ENCODE assay signal across 24 cellular contexts in the genomic region with DNA sequence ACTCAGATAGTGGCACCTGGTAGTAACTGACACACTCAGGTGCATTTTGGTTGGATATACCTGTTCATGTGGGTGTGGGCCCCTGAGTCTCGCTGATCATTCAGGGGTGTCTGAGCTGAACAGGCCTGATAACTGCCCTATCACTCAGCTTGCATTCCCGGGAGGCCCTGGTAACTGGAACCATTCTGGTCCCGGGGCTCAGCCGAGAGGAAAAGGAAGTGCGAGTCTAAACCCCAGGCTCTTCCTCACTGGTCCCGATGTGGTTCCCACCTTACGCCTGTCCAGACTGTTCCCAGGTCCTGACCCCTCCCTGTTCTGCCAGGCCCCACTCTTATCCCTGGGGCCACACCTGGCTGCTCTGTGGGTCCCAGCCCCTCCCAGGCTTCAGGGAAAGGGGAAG. TPM values are rescaled to one million over a fixed set of nuclear protein-coding genes. Genes with fewer than 3 reads are reported as not detected.
DNase-seq lines count a peak whose midpoint lies in the region; ATAC-seq, FAIRE-seq and TF ChIP-seq lines count a peak whose summit lies in the region.
"Had no signal": no experiment of that assay in that cellular context is flagged by ENCODE, and none has a peak within 500 bp of the region (broad histone marks: within the 10 kb centered on the region; RNA-seq: fewer than 3 reads in every experiment).

No MANE protein-coding gene starts in this region.

- H3K14ac ChIP-seq in H9 (ENCODE audit: insufficient read depth, low read length) = no peak overlapping the region

- no peak overlapping the region for H3K4ac ChIP-seq in H9 (ENCODE audit: low read depth, low read length)

- H3K4me3 ChIP-seq in gastroesophageal sphincter = no peak overlapping the region
- no peak overlapping the region for H3K4me3 ChIP-seq in stomach
- no peak overlapping the region for H3K4me3 ChIP-seq in pancreas
- H3K4me3 ChIP-seq: HAP-1, Peyer's patch, tibial nerve had no signal

- no peak overlapping the region for H2BK120ac ChIP-seq in H9 (ENCODE audit: low read depth, low read length, poor library complexity, severe bottlenecking)

- peaks cover 23% of the 10 kb centered on the region for H3K27me3 ChIP-seq in gastroesophageal sphincter
- H3K27me3 ChIP-seq in stomach = peaks cover 0 to 33% (median 0%) of the 10 kb centered on the region in 3 donors
- no peaks in the 10 kb centered on the region; the same call in 1 of the 2 replicates for H3K27me3 ChIP-seq in H9 (ENCODE audit: insufficient read depth, low read length)
- no peaks in the 10 kb centered on the region for H3K27me3 ChIP-seq in pancreas
- H3K27me3 ChIP-seq: BE2C, Peyer's patch had no signal

- no peak for TF ChIP-seq EP300 in gastroesophageal sphincter (IDR thresholded peaks at IDR 0.05)
- no peak for TF ChIP-seq EP300 in stomach (IDR thresholded peaks at IDR 0.05)

- no peak overlapping the region for H2BK12ac ChIP-seq in H9 (ENCODE audit: insufficient read length, low read depth, low read length)

- no peaks in the 10 kb centered on the region for H3K9me3 ChIP-seq in gastroesophageal sphincter
- no peaks in the 10 kb centered on the region for H3K9me3 ChIP-seq in stomach
- H3K9me3 ChIP-seq in H9 (ENCODE audit: control insufficient read depth, low read depth, low read length) = no peaks in the 10 kb centered on the region
- H3K9me3 ChIP-seq in pancreas = no peaks in the 10 kb centered on the region
- H3K9me3 ChIP-seq: BE2C, HAP-1, Peyer's patch, tibial nerve had no signal

- peak; percentile 4 for ATAC-seq in gastroesophageal sphincter
- ATAC-seq in pancreas = no peak

- no peaks in the 10 kb centered on the region for H3K23me2 ChIP-seq in H9 (ENCODE audit: insufficient read length, low read depth, low read length, poor library complexity, severe bottlenecking)

- no peak overlapping the region for H3K18ac ChIP-seq in H9 (ENCODE audit: insufficient read length, low read depth, low read length)

- no peak overlapping the region for H4K91ac ChIP-seq in H9 (ENCODE audit: insufficient read length, low read depth, low read length)

- no peak overlapping the region for H2AK5ac ChIP-seq in H9 (ENCODE audit: insufficient read length, low read length)

- H3K27ac ChIP-seq in RWPE1 (peak overlapping the region; percentile 92), gastroesophageal sphincter (peak overlapping the region in 2 of 4 donors; percentile 43 to 45), stomach (peak overlapping the region in 4 of 5 donors; percentile 31 to 71 (median 49)), H9 (ENCODE audit: insufficient read length, low read depth, low read length) (no peak overlapping the region), pancreas (peak overlapping the region in 1 of 4 donors; percentile 23)
- H3K27ac ChIP-seq: foreskin keratinocyte, Peyer's patch had no signal

- H3K56ac ChIP-seq in H9 (ENCODE audit: insufficient read length, low read depth, low read length) = no peak overlapping the region

- WGBS in gastroesophageal sphincter (ENCODE audit: low coverage in 1 of 2), 2 donors = no CpG with 5 or more reads among the region's 7 CpGs
- WGBS in stomach, 5 donors = 21 to 53% (median 31%) methylated on average over 6 to 7 of the region's 7 CpGs
- WGBS in H9 (ENCODE audit: extremely low coverage, insufficient read length, low lambda C conversion rate) = no CpG with 5 or more reads among the region's 7 CpGs
- 68 to 72% methylated on average over 7 of the region's 7 CpGs for WGBS in pancreas, 2 donors

- no peak overlapping the region for H3K4me3 Mint-ChIP-seq in H9
- H3K4me3 Mint-ChIP-seq: activated naive CD8-positive, alpha-beta T cell; mesothelial cell of epicardium; neural crest cell had no signal

- TF ChIP-seq CTCF in RWPE1 (conservative IDR thresholded peaks at IDR 0.05; ENCODE audit: low read depth) (no peak), gastroesophageal sphincter (IDR thresholded peaks at IDR 0.05) (no peak), stomach (IDR thresholded peaks at IDR 0.05) (no peak), H9 (conservative IDR thresholded peaks at IDR 0.05) (no peak), pancreas (IDR thresholded peaks at IDR 0.05) (no peak)

- no peaks in the 10 kb centered on the region for H3K36me3 Mint-ChIP-seq in H9 (ENCODE audit: insufficient read depth in 1 of 3, low read depth in 3 of 3)
- H3K36me3 Mint-ChIP-seq: activated naive CD8-positive, alpha-beta T cell; mesothelial cell of epicardium had no signal

- no peak overlapping the region for H2AFZ ChIP-seq in H9 (ENCODE audit: low read length)

- H3K4me1 ChIP-seq in gastroesophageal sphincter (peaks cover 0 to 30% (median 8%) of the 10 kb centered on the region in 3 donors), stomach (peaks cover 17 to 58% (median 29%) of the 10 kb centered on the region in 4 donors), H9 (ENCODE audit: insufficient read depth, low read length) (peaks cover 4% of the 10 kb centered on the region; the same call in 1 of the 2 replicates), pancreas (no peaks in the 10 kb centered on the region)

- H3T11ph ChIP-seq in H9 (ENCODE audit: low read length) = no peak overlapping the region

- H3K9me3 Mint-ChIP-seq in H9 = no peaks in the 10 kb centered on the region; a peak in 1 of 5 replicates
- H3K9me3 Mint-ChIP-seq: mesothelial cell of epicardium, neural crest cell had no signal

- DNase-seq in DMS 273 (lab: John Stamatoyannopoulos, UW; ENCODE audit: unreplicated experiment) = peak; percentile 62
- no peak for DNase-seq in DMS 273 treated with DMSO at 0.1 percent for 48 hours (lab: John Stamatoyannopoulos, UW)
- DNase-seq in RWPE1 (ENCODE audit: low spot score) = peak; percentile 36
- no peak for DNase-seq in stomach
- no peak for DNase-seq in H9
- no peak for DNase-seq in pancreas
- DNase-seq in epidermal melanocyte (ENCODE audit: insufficient read length, low spot score) = no peak
- DNase-seq: activated CD4-positive, alpha-beta T cell treated with anti-CD3 and anti-CD28 coated beads for 1 hour; dermis blood vessel endothelial cell; GDM1; MM.1S; NCI-H2227 treated with DMSO at 0.1 percent for 48 hours; Peyer's patch; stimulated activated CD4-positive, alpha-beta T cell treated with anti-CD3 and anti-CD28 coated beads, Interleukin-15, amount 100 ng/mL, for 24 hours had no signal

- H4K20me1 ChIP-seq in H9 (ENCODE audit: control insufficient read depth, insufficient read depth, insufficient read length) = no peaks in the 10 kb centered on the region

- no peak overlapping the region for H4K8ac ChIP-seq in H9 (replicated peaks; ENCODE audit: insufficient read length, low read depth, low read length)

- intact Hi-C loops in stomach (cut with DNase I; ENCODE audit: low total_unique reads) (no loop called here), pancreas (cut with DNase I) (loop anchor here in 1 of 3 donors (5.0 kb wide), 1 partner anchor 35 kb away; no protein-coding TSS in a partner anchor)

- H3K4me1 Mint-ChIP-seq in H9 = peaks cover 38 to 50% of the 10 kb centered on the region in 2 experiments

- H3K4me2 ChIP-seq in H9 (ENCODE audit: insufficient read depth, insufficient read length, low read length) = no peak overlapping the region

- POLR2A ChIA-PET in RWPE1 (lab: Yijun Ruan, JAX; ENCODE audit: low non-redundant PET) = interaction anchor here (0.6 to 1.0 kb wide), 2 partner anchors 16 to 30 kb away, joined by 3 to 4 read pairs; no protein-coding TSS in a partner anchor

- H3K79me1 ChIP-seq in H9 (ENCODE audit: insufficient read depth, low read depth, low read length, poor library complexity, severe bottlenecking) = no peaks in the 10 kb centered on the region

- H2BK15ac ChIP-seq in H9 (ENCODE audit: low read depth, low read length) = no peak overlapping the region

- no peak overlapping the region for H2BK20ac ChIP-seq in H9 (ENCODE audit: low read depth, low read length, poor library complexity, severe bottlenecking)

- FAIRE-seq in pancreas (lab: Jason Lieb, UNC) = no peak
- FAIRE-seq: D721Med, endothelial cell of umbilical vein had no signal

- no peak overlapping the region for H2BK5ac ChIP-seq in H9 (ENCODE audit: insufficient read length, low read length)

- no peak overlapping the region for H4K5ac ChIP-seq in H9 (ENCODE audit: insufficient read length, low read depth, low read length)

- CTCF ChIA-PET in RWPE1 (lab: Yijun Ruan, JAX) = interaction anchor here (0.6 to 11.0 kb wide), 10 partner anchors 20 to 219 kb away, joined by 3 to 326 read pairs (median 6); no protein-coding TSS in a partner anchor

- no peak overlapping the region for H3K23ac ChIP-seq in H9 (ENCODE audit: insufficient read length, low read depth, low read length)

- no peaks in the 10 kb centered on the region for H3K79me2 ChIP-seq in H9 (ENCODE audit: insufficient read depth, low read length)

- H3K27ac Mint-ChIP-seq in H9 = no peak overlapping the region
- H3K27ac Mint-ChIP-seq: activated naive CD8-positive, alpha-beta T cell; mesothelial cell of epicardium had no signal

- no peak overlapping the region for H3K9ac ChIP-seq in H9 (ENCODE audit: extremely low read depth, insufficient read length, low read length)

- TF ChIP-seq POLR2A in gastroesophageal sphincter (IDR thresholded peaks at IDR 0.05) (no peak), stomach (IDR thresholded peaks at IDR 0.05) (no peak)

- H3K36me3 ChIP-seq in gastroesophageal sphincter (no peaks in the 10 kb centered on the region), stomach (no peaks in the 10 kb centered on the region), pancreas (no peaks in the 10 kb centered on the region)
- H3K36me3 ChIP-seq: BE2C, HAP-1, Peyer's patch, tibial nerve had no signal

- H3K27me3 Mint-ChIP-seq in H9 (ENCODE audit: low read depth) = peaks cover 19% of the 10 kb centered on the region

RNA-seq across cellular contexts. Expression of gene CDK18, which starts 11.7 kb away (rescaled TPM):
- total RNA-seq in gastroesophageal sphincter (10 to 100 TPM in 1 of 4 donors, 1 to 10 TPM in 3; 5.1 to 13.7 (median 6.3) TPM), stomach (100 to 1,000 TPM in 1 of 5 donors, 10 to 100 TPM in 3, 1 to 10 TPM in 1; 3.7 to 174 (median 57.2) TPM), H9 (2021) (34.6 and 38.5 TPM in 2 replicates), pancreas (10 to 100 TPM in 5 of 6 donors, 1 to 10 TPM in 1; 7.7 to 31.0 (median 12.8) TPM)
- polyA plus RNA-seq in stomach (10 to 100 TPM; 17.2 to 34.8 (median 22.0) TPM), pancreas (10 to 100 TPM; 18.2 to 35.4 TPM)

RNA-seq across cellular contexts. Expression of gene BLACAT1, which starts 36.9 kb away (rescaled TPM):
- total RNA-seq in gastroesophageal sphincter = not detected
- under 1 TPM in 1 of 5 donors, not detected in 4; 0.37 TPM for total RNA-seq in stomach
- polyA plus RNA-seq in stomach = under 1 TPM in 1 of 3 donors, not detected in 2; 0.43 TPM
- total RNA-seq in H9 (2021) = 3.8 and 4.0 TPM in 2 replicates
- under 1 TPM in 5 of 6 donors, not detected in 1; 0.09 to 0.34 (median 0.17) TPM for total RNA-seq in pancreas
- under 1 TPM in 1 of 2 donors, not detected in 1; 0.09 TPM for polyA plus RNA-seq in pancreas
- total RNA-seq: dermis blood vessel endothelial cell, endothelial cell of umbilical vein had no signal
- polyA plus RNA-seq: endothelial cell of umbilical vein had no signal

Comparison
In these comparisons a context has a peak if more than half of its experiments do, and no peak if none do; other contexts are left out.
1. DNase-seq: peak in DMS 273 (single experiment) and RWPE1 (single experiment); none in DMS 273 treated with DMSO at 0.1 percent for 48 hours (single experiment), stomach (single experiment), H9 (single experiment), pancreas (0 of 6) and epidermal melanocyte (single experiment).